In genomic region chr7:71193099-71193810, GRCh38 we compare ENCODE assay signal across 22 cellular contexts.
DNase-seq lines count a peak whose midpoint lies in the region; ATAC-seq, FAIRE-seq and TF ChIP-seq lines count a peak whose summit lies in the region.
"Had no signal": no experiment of that assay in that cellular context is flagged by ENCODE, and none has a peak within 500 bp of the region (broad histone marks: within the 10 kb centered on the region; RNA-seq: fewer than 3 reads in every experiment).

No MANE protein-coding gene starts in this region.

- no peak overlapping the region for H2BK5ac ChIP-seq in mesendoderm (ENCODE audit: low read length)

- FAIRE-seq in K562 (lab: Jason Lieb, UNC): no peak
- FAIRE-seq: A204.1, G401.6, HTR-8/SVneo had no signal

- H3K27me3 Mint-ChIP-seq in activated CD4-positive, alpha-beta T cell treated with anti-CD3 and anti-CD28 coated beads, Interleukin-2, amount 10 ng/mL, durations not matched to agents 24 days and 14 days: no peaks in the 10 kb centered on the region
- H3K27me3 Mint-ChIP-seq in HFFc6 (ENCODE audit: insufficient read depth): no peaks in the 10 kb centered on the region; the same call in 1 of the 2 replicates
- H3K27me3 Mint-ChIP-seq: B cell had no signal

- H3K9me3 ChIP-seq in K562 (replicated peaks; ENCODE audit: control insufficient read depth, insufficient read depth, low read depth, low read length): no peaks in the 10 kb centered on the region
- H3K9me3 ChIP-seq: SJCRH30 had no signal

- H2AK5ac ChIP-seq in mesendoderm (ENCODE audit: low read length): no peak overlapping the region

- peaks cover 9% of the 10 kb centered on the region for H3K79me1 ChIP-seq in mesendoderm (ENCODE audit: low read length)

- peaks cover 18% of the 10 kb centered on the region for H3K9me3 Mint-ChIP-seq in activated CD4-positive, alpha-beta T cell treated with anti-CD3 and anti-CD28 coated beads, Interleukin-2, amount 10 ng/mL, durations not matched to agents 24 days and 14 days
- H3K9me3 Mint-ChIP-seq in HFFc6: peaks cover 38% of the 10 kb centered on the region

- no peak overlapping the region for H3K4me2 ChIP-seq in K562 (ENCODE audit: insufficient read depth, low read length)
- no peak overlapping the region for H3K4me2 ChIP-seq in mesendoderm (ENCODE audit: low read length)
- H3K4me2 ChIP-seq: KMS-11 had no signal

- H3K18ac ChIP-seq in mesendoderm (ENCODE audit: low read length): no peak overlapping the region

- ATAC-seq in K562 (no peak), HG03432 (IDR thresholded peaks at IDR 0.05; ENCODE audit: unreplicated experiment) (no peak)
- ATAC-seq: Panc1 had no signal

- 0% methylated on average over 5 of the region's 5 CpGs for WGBS in K562 (ENCODE audit: insufficient coverage, low coverage, missing lambda C conversion rate)
- no CpG with 5 or more reads among the region's 5 CpGs for WGBS in mesendoderm (ENCODE audit: extremely low coverage, insufficient coverage, low lambda C conversion rate)

- H3K27ac ChIP-seq in K562 (ENCODE audit: extremely low read depth, low read depth, low read length) (no peak overlapping the region), mesendoderm (ENCODE audit: low read depth, low read length) (no peak overlapping the region)
- H3K27ac ChIP-seq: KMS-11, SJCRH30 had no signal

- no peak overlapping the region for H3K4me3 Mint-ChIP-seq in activated CD4-positive, alpha-beta T cell treated with anti-CD3 and anti-CD28 coated beads, Interleukin-2, amount 10 ng/mL, durations not matched to agents 24 days and 14 days
- no peak overlapping the region for H3K4me3 Mint-ChIP-seq in HFFc6
- H3K4me3 Mint-ChIP-seq: B cell had no signal

- no peak overlapping the region for H3K27ac Mint-ChIP-seq in activated CD4-positive, alpha-beta T cell treated with anti-CD3 and anti-CD28 coated beads, Interleukin-2, amount 10 ng/mL, durations not matched to agents 24 days and 14 days
- no peak overlapping the region for H3K27ac Mint-ChIP-seq in HFFc6
- H3K27ac Mint-ChIP-seq: B cell had no signal

- no peak overlapping the region for H2BK120ac ChIP-seq in mesendoderm (ENCODE audit: low read depth, low read length)

- no peaks in the 10 kb centered on the region for H3K36me3 Mint-ChIP-seq in activated CD4-positive, alpha-beta T cell treated with anti-CD3 and anti-CD28 coated beads, Interleukin-2, amount 10 ng/mL, durations not matched to agents 24 days and 14 days (ENCODE audit: low read depth)
- H3K36me3 Mint-ChIP-seq in HFFc6 (ENCODE audit: low read depth): peaks cover 13% of the 10 kb centered on the region; the same call in 1 of the 2 replicates

- no peak overlapping the region for H2BK15ac ChIP-seq in mesendoderm (replicated peaks; ENCODE audit: low read depth)

- no peak overlapping the region for H3K4ac ChIP-seq in mesendoderm (ENCODE audit: low read depth, low read length)

- H3K36me3 ChIP-seq in K562 (ENCODE audit: control insufficient read depth, insufficient read depth, low read length): no peaks in the 10 kb centered on the region
- H3K36me3 ChIP-seq in mesendoderm (ENCODE audit: control insufficient read depth, insufficient read depth, low read length): no peaks in the 10 kb centered on the region
- H3K36me3 ChIP-seq: SJCRH30 had no signal

- no peaks in the 10 kb centered on the region for H3K9me1 ChIP-seq in K562 (ENCODE audit: control insufficient read depth, insufficient read depth, low read length)

- peak; percentile 97 for DNase-seq in DMS 273 (lab: John Stamatoyannopoulos, UW; ENCODE audit: unreplicated experiment)
- DNase-seq in NCI-H1694 treated with DMSO at 0.1 percent for 48 hours (lab: John Stamatoyannopoulos, UW): peak; percentile 44
- no peak for DNase-seq in K562 (ENCODE audit: extremely low read depth in 1 of 4, low spot score in 3 of 4)
- peak; percentile 30 for DNase-seq in mesendoderm
- no peak for DNase-seq in activated CD4-positive, alpha-beta T cell treated with anti-CD3 and anti-CD28 coated beads, Interleukin-2, amount 50 U/mL, for 48 hours
- no peak for DNase-seq in activated CD4-positive, alpha-beta T cell treated with anti-CD3 and anti-CD28 coated beads, Interleukin-2, amount 10 ng/mL, durations not matched to agents 24 days and 14 days
- no peak for DNase-seq in HFFc6
- DNase-seq: DMS153; NCI-H1105; NCI-H146; NCI-H2081; NCI-H446 treated with DMSO at 0.1 percent for 48 hours; NK-92 treated with Interleukin-12 subunit alpha and Interleukin-12 subunit beta, amount 100 ng/mL, for 24 hours; SJCRH30; T-helper 1 cell had no signal

- CTCF ChIA-PET in K562 (lab: Yijun Ruan, JAX; ENCODE audit: low intra/inter-chr PET ratio): interaction anchor here (0.6 kb wide), 1 partner anchor 372 kb away, joined by 4 read pairs; no protein-coding TSS in a partner anchor

- no peaks in the 10 kb centered on the region for H3K4me1 Mint-ChIP-seq in activated CD4-positive, alpha-beta T cell treated with anti-CD3 and anti-CD28 coated beads, Interleukin-2, amount 10 ng/mL, durations not matched to agents 24 days and 14 days
- no peaks in the 10 kb centered on the region for H3K4me1 Mint-ChIP-seq in HFFc6 (ENCODE audit: low read depth)
- H3K4me1 Mint-ChIP-seq: B cell had no signal

- TF ChIP-seq CTCF in K562 (IDR thresholded peaks at IDR 0.05 in 2 of 3, conservative IDR thresholded peaks at IDR 0.05 in 1 of 3; ENCODE audit: insufficient read depth in 2 of 3, low read depth in 1 of 3, low read length in 3 of 3) (no peak), HFFc6 (IDR thresholded peaks at IDR 0.05) (no peak)

- no peak overlapping the region for H4K8ac ChIP-seq in mesendoderm (ENCODE audit: low read depth, low read length)

- no peak overlapping the region for H3K23ac ChIP-seq in mesendoderm (ENCODE audit: low read length)

- no peak for TF ChIP-seq RAD21 in K562 (CRISPR knock-in tag; conservative IDR thresholded peaks at IDR 0.05 in 1 of 2, IDR thresholded peaks at IDR 0.05 in 1 of 2)

- no peak for TF ChIP-seq POLR2A in K562 (conservative IDR thresholded peaks at IDR 0.05)

- H3K56ac ChIP-seq in mesendoderm (ENCODE audit: low read length): no peak overlapping the region

- intact Hi-C loops in K562 (cut with micrococcal nuclease): no loop called here
- intact Hi-C loops in activated CD4-positive, alpha-beta T cell treated with anti-CD3 and anti-CD28 coated beads, Interleukin-2, amount 10 ng/mL, durations not matched to agents 24 days and 14 days (cut with micrococcal nuclease): no loop called here

- TF ChIP-seq EP300 in K562 (IDR thresholded peaks at IDR 0.05; ENCODE audit: low read length): no peak

- H3K79me2 ChIP-seq in K562 (ENCODE audit: control insufficient read depth, insufficient read depth, low read length): no peaks in the 10 kb centered on the region
- H3K79me2 ChIP-seq in mesendoderm (ENCODE audit: control insufficient read depth, insufficient read depth, low read length): peaks cover 19% of the 10 kb centered on the region

- no peak overlapping the region for H3K9ac ChIP-seq in K562 (ENCODE audit: insufficient read depth in 1 of 2, low read depth in 2 of 2, low read length in 2 of 2)
- no peak overlapping the region for H3K9ac ChIP-seq in mesendoderm (ENCODE audit: low read length)
- H3K9ac ChIP-seq: KMS-11 had no signal

- POLR2A ChIA-PET in K562 (lab: Yijun Ruan, JAX): no interaction called here

- H2AFZ ChIP-seq in K562 (ENCODE audit: low read depth, low read length): no peak overlapping the region

- no peak overlapping the region for H4K5ac ChIP-seq in mesendoderm (ENCODE audit: low read length)

- in situ Hi-C loops in K562 (cut with MboI): no loop called here

- no TSS peak for BruUV-seq in K562 (replicated peaks; lab: Mats Ljungman, UMichigan)

- H3K4me3 ChIP-seq in K562 (no peak overlapping the region), mesendoderm (ENCODE audit: low read length) (no peak overlapping the region)
- H3K4me3 ChIP-seq: SJCRH30 had no signal

- no peaks in the 10 kb centered on the region for H3K4me1 ChIP-seq in K562 (replicated peaks in 1 of 2; ENCODE audit: control insufficient read depth in 2 of 2, insufficient read depth in 2 of 2, low read length in 2 of 2)
- H3K4me1 ChIP-seq in mesendoderm (ENCODE audit: control insufficient read depth, low read depth, low read length): no peaks in the 10 kb centered on the region
- H3K4me1 ChIP-seq: SJCRH30 had no signal

- H4K20me1 ChIP-seq in K562 (replicated peaks; ENCODE audit: control insufficient read depth, insufficient read depth, low read length): no peaks in the 10 kb centered on the region

- H3K27me3 ChIP-seq in K562 (ENCODE audit: control insufficient read depth in 2 of 2, insufficient read depth in 2 of 2, low read length in 2 of 2) (no peaks in the 10 kb centered on the region), mesendoderm (ENCODE audit: insufficient read depth, low read length, poor library complexity) (no peaks in the 10 kb centered on the region)
- H3K27me3 ChIP-seq: SJCRH30 had no signal

TF ChIP-seq in K562, 482 proteins besides CTCF, POLR2A, EP300 and RAD21:
- TF ChIP-seq ZNF121 (CRISPR knock-in tag; conservative IDR thresholded peaks at IDR 0.05): peak; percentile 69
- TF ChIP-seq CTCFL (IDR thresholded peaks at IDR 0.05; ENCODE audit: borderline replicate concordance, insufficient read depth, low read depth, low read length, poor library complexity, severe bottlenecking): no peak

Comparison
In these comparisons a context has a peak if more than half of its experiments do, and no peak if none do; other contexts are left out.
1. DNase-seq: peak in DMS 273 (single experiment), NCI-H1694 treated with DMSO at 0.1 percent for 48 hours (single experiment) and mesendoderm (single experiment); none in K562 (0 of 4), activated CD4-positive, alpha-beta T cell treated with anti-CD3 and anti-CD28 coated beads, Interleukin-2, amount 50 U/mL, for 48 hours (0 of 2), activated CD4-positive, alpha-beta T cell treated with anti-CD3 and anti-CD28 coated beads, Interleukin-2, amount 10 ng/mL, durations not matched to agents 24 days and 14 days (single experiment) and HFFc6 (single experiment).